ENCODE assay signal across 8 cellular contexts in genomic region chr12:51393676-51394545, GRCh38.
A peak's percentile ranks its signal among the peaks of the same experiment; 100 is the strongest.
DNase-seq lines count a peak whose midpoint lies in the region; ATAC-seq lines count a peak whose summit lies in the region.

No MANE protein-coding gene starts in this region.

- DNase-seq in Kasumi-1 (lab: John Stamatoyannopoulos, UW) (peak; percentile 72 to 77), fibroblast of gingiva (ENCODE audit: low read depth) (peak; percentile 61)
- DNase-seq in activated CD8-positive, alpha-beta memory T cell treated with anti-CD3 and anti-CD28 coated beads for 1 hour (ENCODE audit: extremely low read depth in 1 of 2, low read depth in 1 of 2), result peak; percentile 23 to 48
- DNase-seq in stimulated activated CD8-positive, alpha-beta memory T cell treated with anti-CD3 and anti-CD28 coated beads, Interleukin-12 subunit alpha, Interleukin-12 subunit beta, amount 100 ng/mL, for 4 hours (ENCODE audit: low read depth), result peak; percentile 47

- ATAC-seq in HG03469 (IDR thresholded peaks at IDR 0.05; ENCODE audit: unreplicated experiment) (no peak), GM18517 (IDR thresholded peaks at IDR 0.05; ENCODE audit: unreplicated experiment) (no peak), GM19467 (IDR thresholded peaks at IDR 0.05; ENCODE audit: unreplicated experiment) (no peak), GM21529 (IDR thresholded peaks at IDR 0.05; ENCODE audit: unreplicated experiment) (no peak)
